8 cellular contexts compared by ENCODE assay signal in the genomic region with DNA sequence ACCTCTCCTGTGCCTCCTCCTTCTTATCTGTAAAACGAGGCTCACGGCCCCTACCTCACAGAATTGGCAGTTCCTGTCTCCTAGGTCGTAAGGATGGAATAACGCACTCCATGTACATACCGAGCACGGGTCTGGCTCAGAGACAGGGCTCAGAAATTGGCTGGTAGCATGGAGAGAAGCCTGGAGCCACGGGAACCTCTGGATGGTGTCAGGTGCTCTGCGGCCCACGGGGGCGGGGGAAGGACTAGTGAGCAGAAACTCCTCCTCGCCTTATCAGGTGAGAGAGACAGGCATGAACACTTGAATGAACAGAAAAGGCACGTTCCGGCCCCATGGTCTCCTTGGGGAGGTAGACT. TPM values are rescaled to one million over a fixed set of nuclear protein-coding genes. Genes with fewer than 3 reads are reported as not detected.
DNase-seq lines count a peak whose midpoint lies in the region; ATAC-seq and TF ChIP-seq lines count a peak whose summit lies in the region.

No MANE protein-coding gene starts in this region.

- H3K9me3 Mint-ChIP-seq in activated CD4-positive, alpha-beta T cell treated with anti-CD3 and anti-CD28 coated beads, Interleukin-2, amount 10 ng/mL, durations not matched to agents 7 days and 5 days = no peaks in the 10 kb centered on the region

- peak overlapping the region; percentile 64 to 85 (median 70) for H3K27ac ChIP-seq in body of pancreas
- peak overlapping the region; percentile 7 for H3K27ac ChIP-seq in temporal lobe (ENCODE audit: low read depth, low read length)

- no peak for TF ChIP-seq CTCF in body of pancreas (IDR thresholded peaks at IDR 0.05)

- H3K4me1 Mint-ChIP-seq in activated CD4-positive, alpha-beta T cell treated with anti-CD3 and anti-CD28 coated beads, Interleukin-2, amount 10 ng/mL, durations not matched to agents 7 days and 5 days = peaks cover 22% of the 10 kb centered on the region

- H3K36me3 ChIP-seq in body of pancreas (replicated peaks in 1 of 2; ENCODE audit: insufficient read depth in 1 of 2, low read depth in 2 of 2) = no peaks in the 10 kb centered on the region

- POLR2A ChIA-PET in activated CD4-positive, alpha-beta T cell treated with anti-CD3 and anti-CD28 coated beads, Interleukin-2, amount 10 ng/mL, durations not matched to agents 7 days and 5 days (lab: Charles Lee) = no interaction called here

- peak overlapping the region; percentile 5 to 42 for H3K4me3 ChIP-seq in body of pancreas

- no peaks in the 10 kb centered on the region for H3K9me3 ChIP-seq in body of pancreas

- ATAC-seq in body of pancreas = peak; percentile 73
- no peak for ATAC-seq in HG03095 (IDR thresholded peaks at IDR 0.05; ENCODE audit: unreplicated experiment)

- no peak for TF ChIP-seq POLR2A in body of pancreas (IDR thresholded peaks at IDR 0.05)

- no peaks in the 10 kb centered on the region for H3K27me3 ChIP-seq in body of pancreas

- 5 to 9% methylated on average over 9 to 13 of the region's 13 CpGs for WGBS in body of pancreas, 2 donors

- CTCF ChIA-PET in activated CD4-positive, alpha-beta T cell treated with anti-CD3 and anti-CD28 coated beads, Interleukin-2, amount 10 ng/mL, durations not matched to agents 7 days and 5 days (lab: Charles Lee) = interaction anchor here (0.6 to 2.0 kb wide), 10 partner anchors 11 to 591 kb away, joined by 3 to 8 read pairs (median 4); a partner anchor contains a TSS

- H3K4me3 Mint-ChIP-seq in activated CD4-positive, alpha-beta T cell treated with anti-CD3 and anti-CD28 coated beads, Interleukin-2, amount 10 ng/mL, durations not matched to agents 7 days and 5 days = peak overlapping the region; percentile 70

- no peaks in the 10 kb centered on the region for H3K36me3 Mint-ChIP-seq in activated CD4-positive, alpha-beta T cell treated with anti-CD3 and anti-CD28 coated beads, Interleukin-2, amount 10 ng/mL, durations not matched to agents 7 days and 5 days (ENCODE audit: low read depth)

- DNase-seq in activated CD4-positive, alpha-beta T cell treated with anti-CD3 and anti-CD28 coated beads, Interleukin-2, amount 10 ng/mL, durations not matched to agents 7 days and 5 days = no peak
- no peak for DNase-seq in activated CD4-positive, alpha-beta T cell treated with anti-CD3 and anti-CD28 coated beads for 1 hour
- DNase-seq in HuH-7.5 (ENCODE audit: low spot score) (peak; percentile 49), body of pancreas (peak; percentile 68 to 85 (median 79)), kidney tubule cell (ENCODE audit: low spot score) (peak; percentile 33), NCI-H1694 treated with DMSO at 0.1 percent for 48 hours (lab: John Stamatoyannopoulos, UW) (no peak)

- intact Hi-C loops in body of pancreas (cut with DNase I) = loop anchor here (5.0 kb wide), 1 partner anchor 351 kb away; no protein-coding TSS in a partner anchor

- peaks cover 29% of the 10 kb centered on the region for H3K27me3 Mint-ChIP-seq in activated CD4-positive, alpha-beta T cell treated with anti-CD3 and anti-CD28 coated beads, Interleukin-2, amount 10 ng/mL, durations not matched to agents 7 days and 5 days

- H3K27ac Mint-ChIP-seq in activated CD4-positive, alpha-beta T cell treated with anti-CD3 and anti-CD28 coated beads, Interleukin-2, amount 10 ng/mL, durations not matched to agents 7 days and 5 days = peak overlapping the region; percentile 50

- peaks cover 15% of the 10 kb centered on the region for H3K4me1 ChIP-seq in body of pancreas

RNA-seq across cellular contexts. Expression of a gene that starts 15.4 kb away (rescaled TPM):
- not detected for total RNA-seq in activated CD4-positive, alpha-beta T cell treated with anti-CD3 and anti-CD28 coated beads, Interleukin-2, amount 10 ng/mL, durations not matched to agents 7 days and 5 days
- total RNA-seq in body of pancreas (not detected), temporal lobe (0.25 TPM)

Comparison
In these comparisons a context has a peak if more than half of its experiments do, and no peak if none do; other contexts are left out.
1. DNase-seq: peak in HuH-7.5 (single experiment), body of pancreas (4 of 4) and kidney tubule cell (single experiment); none in activated CD4-positive, alpha-beta T cell treated with anti-CD3 and anti-CD28 coated beads, Interleukin-2, amount 10 ng/mL, durations not matched to agents 7 days and 5 days (single experiment), activated CD4-positive, alpha-beta T cell treated with anti-CD3 and anti-CD28 coated beads for 1 hour (single experiment) and NCI-H1694 treated with DMSO at 0.1 percent for 48 hours (single experiment).